In the genomic region with DNA sequence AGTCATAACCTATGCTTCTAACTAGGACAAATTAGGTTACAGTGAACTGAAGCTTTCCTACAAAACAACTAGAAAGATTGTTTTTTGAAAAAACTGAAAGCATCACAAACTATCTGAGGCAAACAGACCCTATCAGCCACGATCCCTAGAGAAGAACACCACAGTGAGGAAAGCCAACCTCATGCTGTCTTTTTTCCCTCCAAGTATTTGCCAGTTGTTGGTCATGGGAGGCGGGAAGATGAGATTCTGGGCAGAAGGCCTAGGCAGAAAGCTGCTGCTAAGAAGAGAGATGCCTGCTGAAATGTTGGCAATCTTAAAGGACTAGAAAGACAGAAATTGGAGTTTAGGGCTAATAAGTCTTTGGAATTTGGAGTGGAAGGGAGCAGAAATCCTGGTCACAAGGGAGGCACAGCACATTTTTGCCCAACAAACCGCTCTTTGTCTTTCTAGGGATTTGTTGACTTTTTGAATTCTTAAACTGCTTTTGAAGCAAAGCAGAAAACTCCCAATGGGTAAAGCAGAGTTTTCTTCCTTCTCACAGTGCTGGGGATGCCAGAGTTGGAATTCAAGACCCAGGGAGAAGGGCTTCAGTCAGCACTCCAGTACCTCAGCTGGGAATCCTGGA, we compare ENCODE assay signal across 1 cellular context.
TF ChIP-seq lines count a peak whose summit lies in the region.

No MANE protein-coding gene starts in this region.

TF ChIP-seq in GM23338, 12 proteins besides CTCF, POLR2A, EP300 and RAD21 (continued from another document):
- TF ChIP-seq, protein P1, sequence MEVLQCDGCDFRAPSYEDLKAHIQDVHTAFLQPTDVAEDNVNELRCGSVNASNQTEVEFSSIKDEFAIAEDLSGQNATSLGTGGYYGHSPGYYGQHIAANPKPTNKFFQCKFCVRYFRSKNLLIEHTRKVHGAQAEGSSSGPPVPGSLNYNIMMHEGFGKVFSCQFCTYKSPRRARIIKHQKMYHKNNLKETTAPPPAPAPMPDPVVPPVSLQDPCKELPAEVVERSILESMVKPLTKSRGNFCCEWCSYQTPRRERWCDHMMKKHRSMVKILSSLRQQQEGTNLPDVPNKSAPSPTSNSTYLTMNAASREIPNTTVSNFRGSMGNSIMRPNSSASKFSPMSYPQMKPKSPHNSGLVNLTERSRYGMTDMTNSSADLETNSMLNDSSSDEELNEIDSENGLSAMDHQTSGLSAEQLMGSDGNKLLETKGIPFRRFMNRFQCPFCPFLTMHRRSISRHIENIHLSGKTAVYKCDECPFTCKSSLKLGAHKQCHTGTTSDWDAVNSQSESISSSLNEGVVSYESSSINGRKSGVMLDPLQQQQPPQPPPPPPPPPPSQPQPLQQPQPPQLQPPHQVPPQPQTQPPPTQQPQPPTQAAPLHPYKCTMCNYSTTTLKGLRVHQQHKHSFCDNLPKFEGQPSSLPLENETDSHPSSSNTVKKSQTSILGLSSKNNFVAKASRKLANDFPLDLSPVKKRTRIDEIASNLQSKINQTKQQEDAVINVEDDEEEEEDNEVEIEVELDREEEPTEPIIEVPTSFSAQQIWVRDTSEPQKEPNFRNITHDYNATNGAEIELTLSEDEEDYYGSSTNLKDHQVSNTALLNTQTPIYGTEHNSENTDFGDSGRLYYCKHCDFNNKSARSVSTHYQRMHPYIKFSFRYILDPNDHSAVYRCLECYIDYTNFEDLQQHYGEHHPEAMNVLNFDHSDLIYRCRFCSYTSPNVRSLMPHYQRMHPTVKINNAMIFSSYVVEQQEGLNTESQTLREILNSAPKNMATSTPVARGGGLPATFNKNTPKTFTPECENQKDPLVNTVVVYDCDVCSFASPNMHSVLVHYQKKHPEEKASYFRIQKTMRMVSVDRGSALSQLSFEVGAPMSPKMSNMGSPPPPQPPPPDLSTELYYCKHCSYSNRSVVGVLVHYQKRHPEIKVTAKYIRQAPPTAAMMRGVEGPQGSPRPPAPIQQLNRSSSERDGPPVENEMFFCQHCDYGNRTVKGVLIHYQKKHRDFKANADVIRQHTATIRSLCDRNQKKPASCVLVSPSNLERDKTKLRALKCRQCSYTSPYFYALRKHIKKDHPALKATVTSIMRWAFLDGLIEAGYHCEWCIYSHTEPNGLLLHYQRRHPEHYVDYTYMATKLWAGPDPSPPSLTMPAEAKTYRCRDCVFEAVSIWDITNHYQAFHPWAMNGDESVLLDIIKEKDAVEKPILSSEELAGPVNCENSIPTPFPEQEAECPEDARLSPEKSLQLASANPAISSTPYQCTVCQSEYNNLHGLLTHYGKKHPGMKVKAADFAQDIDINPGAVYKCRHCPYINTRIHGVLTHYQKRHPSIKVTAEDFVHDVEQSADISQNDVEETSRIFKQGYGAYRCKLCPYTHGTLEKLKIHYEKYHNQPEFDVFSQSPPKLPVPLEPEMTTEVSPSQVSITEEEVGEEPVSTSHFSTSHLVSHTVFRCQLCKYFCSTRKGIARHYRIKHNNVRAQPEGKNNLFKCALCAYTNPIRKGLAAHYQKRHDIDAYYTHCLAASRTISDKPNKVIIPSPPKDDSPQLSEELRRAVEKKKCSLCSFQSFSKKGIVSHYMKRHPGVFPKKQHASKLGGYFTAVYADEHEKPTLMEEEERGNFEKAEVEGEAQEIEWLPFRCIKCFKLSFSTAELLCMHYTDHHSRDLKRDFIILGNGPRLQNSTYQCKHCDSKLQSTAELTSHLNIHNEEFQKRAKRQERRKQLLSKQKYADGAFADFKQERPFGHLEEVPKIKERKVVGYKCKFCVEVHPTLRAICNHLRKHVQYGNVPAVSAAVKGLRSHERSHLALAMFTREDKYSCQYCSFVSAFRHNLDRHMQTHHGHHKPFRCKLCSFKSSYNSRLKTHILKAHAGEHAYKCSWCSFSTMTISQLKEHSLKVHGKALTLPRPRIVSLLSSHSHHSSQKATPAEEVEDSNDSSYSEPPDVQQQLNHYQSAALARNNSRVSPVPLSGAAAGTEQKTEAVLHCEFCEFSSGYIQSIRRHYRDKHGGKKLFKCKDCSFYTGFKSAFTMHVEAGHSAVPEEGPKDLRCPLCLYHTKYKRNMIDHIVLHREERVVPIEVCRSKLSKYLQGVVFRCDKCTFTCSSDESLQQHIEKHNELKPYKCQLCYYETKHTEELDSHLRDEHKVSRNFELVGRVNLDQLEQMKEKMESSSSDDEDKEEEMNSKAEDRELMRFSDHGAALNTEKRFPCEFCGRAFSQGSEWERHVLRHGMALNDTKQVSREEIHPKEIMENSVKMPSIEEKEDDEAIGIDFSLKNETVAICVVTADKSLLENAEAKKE (CRISPR knock-in tag; IDR thresholded peaks at IDR 0.05) = no peak
- TF ChIP-seq, protein P2, sequence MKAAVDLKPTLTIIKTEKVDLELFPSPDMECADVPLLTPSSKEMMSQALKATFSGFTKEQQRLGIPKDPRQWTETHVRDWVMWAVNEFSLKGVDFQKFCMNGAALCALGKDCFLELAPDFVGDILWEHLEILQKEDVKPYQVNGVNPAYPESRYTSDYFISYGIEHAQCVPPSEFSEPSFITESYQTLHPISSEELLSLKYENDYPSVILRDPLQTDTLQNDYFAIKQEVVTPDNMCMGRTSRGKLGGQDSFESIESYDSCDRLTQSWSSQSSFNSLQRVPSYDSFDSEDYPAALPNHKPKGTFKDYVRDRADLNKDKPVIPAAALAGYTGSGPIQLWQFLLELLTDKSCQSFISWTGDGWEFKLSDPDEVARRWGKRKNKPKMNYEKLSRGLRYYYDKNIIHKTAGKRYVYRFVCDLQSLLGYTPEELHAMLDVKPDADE (IDR thresholded peaks at IDR 0.05) = no peak
- TF ChIP-seq EZH2 (IDR thresholded peaks at IDR 0.05; ENCODE audit: low read depth, unreplicated experiment) = no peak
- TF ChIP-seq EZH2phosphoT487 (IDR thresholded peaks at IDR 0.05; ENCODE audit: unreplicated experiment) = no peak
- no peak for TF ChIP-seq STAT1 (IDR thresholded peaks at IDR 0.05; ENCODE audit: unreplicated experiment)
- TF ChIP-seq ZNF331 (CRISPR knock-in tag; IDR thresholded peaks at IDR 0.05; ENCODE audit: low read depth) = no peak
- no peak for TF ChIP-seq JUNB (IDR thresholded peaks at IDR 0.05; ENCODE audit: unreplicated experiment)
- no peak for TF ChIP-seq ZNF114 (CRISPR knock-in tag; IDR thresholded peaks at IDR 0.05)
- TF ChIP-seq, protein P3, sequence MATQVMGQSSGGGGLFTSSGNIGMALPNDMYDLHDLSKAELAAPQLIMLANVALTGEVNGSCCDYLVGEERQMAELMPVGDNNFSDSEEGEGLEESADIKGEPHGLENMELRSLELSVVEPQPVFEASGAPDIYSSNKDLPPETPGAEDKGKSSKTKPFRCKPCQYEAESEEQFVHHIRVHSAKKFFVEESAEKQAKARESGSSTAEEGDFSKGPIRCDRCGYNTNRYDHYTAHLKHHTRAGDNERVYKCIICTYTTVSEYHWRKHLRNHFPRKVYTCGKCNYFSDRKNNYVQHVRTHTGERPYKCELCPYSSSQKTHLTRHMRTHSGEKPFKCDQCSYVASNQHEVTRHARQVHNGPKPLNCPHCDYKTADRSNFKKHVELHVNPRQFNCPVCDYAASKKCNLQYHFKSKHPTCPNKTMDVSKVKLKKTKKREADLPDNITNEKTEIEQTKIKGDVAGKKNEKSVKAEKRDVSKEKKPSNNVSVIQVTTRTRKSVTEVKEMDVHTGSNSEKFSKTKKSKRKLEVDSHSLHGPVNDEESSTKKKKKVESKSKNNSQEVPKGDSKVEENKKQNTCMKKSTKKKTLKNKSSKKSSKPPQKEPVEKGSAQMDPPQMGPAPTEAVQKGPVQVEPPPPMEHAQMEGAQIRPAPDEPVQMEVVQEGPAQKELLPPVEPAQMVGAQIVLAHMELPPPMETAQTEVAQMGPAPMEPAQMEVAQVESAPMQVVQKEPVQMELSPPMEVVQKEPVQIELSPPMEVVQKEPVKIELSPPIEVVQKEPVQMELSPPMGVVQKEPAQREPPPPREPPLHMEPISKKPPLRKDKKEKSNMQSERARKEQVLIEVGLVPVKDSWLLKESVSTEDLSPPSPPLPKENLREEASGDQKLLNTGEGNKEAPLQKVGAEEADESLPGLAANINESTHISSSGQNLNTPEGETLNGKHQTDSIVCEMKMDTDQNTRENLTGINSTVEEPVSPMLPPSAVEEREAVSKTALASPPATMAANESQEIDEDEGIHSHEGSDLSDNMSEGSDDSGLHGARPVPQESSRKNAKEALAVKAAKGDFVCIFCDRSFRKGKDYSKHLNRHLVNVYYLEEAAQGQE (IDR thresholded peaks at IDR 0.05; ENCODE audit: unreplicated experiment) = no peak
TF ChIP-seq in GM23338: peak in this region for 0.
